In genomic region chr22:50567721-50568252, GRCh38 we compare ENCODE assay signal across 18 cellular contexts. TPM values are rescaled to one million over a fixed set of nuclear protein-coding genes. Genes with fewer than 3 reads are reported as not detected.
DNase-seq lines count a peak whose midpoint lies in the region; ATAC-seq and TF ChIP-seq lines count a peak whose summit lies in the region.
"Had no signal": no experiment of that assay in that cellular context is flagged by ENCODE, and none has a peak within 500 bp of the region (broad histone marks: within the 10 kb centered on the region; RNA-seq: fewer than 3 reads in every experiment).

No MANE protein-coding gene starts in this region.

- no peak overlapping the region for H3K4me3 Mint-ChIP-seq in WTC11
- H3K4me3 Mint-ChIP-seq: CD4-positive, alpha-beta memory T cell had no signal

- TF ChIP-seq POLR2A in sigmoid colon (IDR thresholded peaks at IDR 0.05): no peak

- no peak overlapping the region for H3K27ac ChIP-seq in sigmoid colon
- no peak overlapping the region for H3K27ac ChIP-seq in A673 (ENCODE audit: low read depth, low read length, poor library complexity, severe bottlenecking)
- H3K27ac ChIP-seq: C4-2B, HL-60 had no signal

- H3K27ac Mint-ChIP-seq in WTC11: no peak overlapping the region
- H3K27ac Mint-ChIP-seq: CD4-positive, alpha-beta memory T cell had no signal

- POLR2A ChIA-PET in WTC11 (lab: Charles Lee): no interaction called here
- POLR2A ChIA-PET in A673 (lab: Charles Lee; ENCODE audit: low non-redundant PET): no interaction called here

- ATAC-seq in WTC11 (no peak), GM18517 (IDR thresholded peaks at IDR 0.05; ENCODE audit: unreplicated experiment) (no peak)

- 87 to 92% methylated on average over 7 of the region's 7 CpGs for WGBS in sigmoid colon, 2 donors

- no TSS peak for BruUV-seq in A673 (replicated peaks; lab: Mats Ljungman, UMichigan)

- no peaks in the 10 kb centered on the region for H3K9me3 ChIP-seq in sigmoid colon
- H3K9me3 ChIP-seq in A673 (ENCODE audit: low read depth, low read length, poor library complexity, severe bottlenecking): no peaks in the 10 kb centered on the region
- H3K9me3 ChIP-seq: BE2C had no signal

- H3K4me3 ChIP-seq in H7 (ENCODE audit: insufficient read depth, low read depth, low read length) (no peak overlapping the region), sigmoid colon (no peak overlapping the region), A673 (ENCODE audit: low read depth, low read length, poor library complexity, severe bottlenecking) (no peak overlapping the region)

- H3K36me3 ChIP-seq in H7 (replicated peaks; ENCODE audit: control insufficient read depth, insufficient read depth, low read length) (no peaks in the 10 kb centered on the region; the same call in 1 of the 2 replicates), sigmoid colon (peaks cover 0 to 29% (median 0%) of the 10 kb centered on the region in 4 donors), A673 (ENCODE audit: insufficient read depth, low read length, poor library complexity, severe bottlenecking) (peaks cover 12% of the 10 kb centered on the region)

- CTCF ChIA-PET in WTC11 (lab: Charles Lee): no interaction called here
- CTCF ChIA-PET in A673 (lab: Charles Lee): no interaction called here

- peaks cover 14% of the 10 kb centered on the region for H3K27me3 Mint-ChIP-seq in WTC11 (ENCODE audit: low read depth)

- H3K36me3 Mint-ChIP-seq in WTC11: peaks cover 30% of the 10 kb centered on the region

- TF ChIP-seq CTCF in WTC11 (IDR thresholded peaks at IDR 0.05): no peak
- no peak for TF ChIP-seq CTCF in sigmoid colon (IDR thresholded peaks at IDR 0.05)
- no peak for TF ChIP-seq CTCF in A673 (conservative IDR thresholded peaks at IDR 0.05; ENCODE audit: low read depth, low read length)

- H3K27me3 ChIP-seq in H7 (ENCODE audit: control insufficient read depth, insufficient read depth, low read length) (peaks cover 17% of the 10 kb centered on the region), sigmoid colon (no peaks in the 10 kb centered on the region), A673 (replicated peaks; ENCODE audit: insufficient read depth, low read depth, low read length, poor library complexity) (no peaks in the 10 kb centered on the region)

- TF ChIP-seq EP300 in sigmoid colon (IDR thresholded peaks at IDR 0.05): no peak

- H3K9me3 Mint-ChIP-seq in WTC11: no peaks in the 10 kb centered on the region
- H3K9me3 Mint-ChIP-seq: CD4-positive, alpha-beta memory T cell had no signal

- peaks cover 0 to 11% (median 8%) of the 10 kb centered on the region in 4 donors for H3K4me1 ChIP-seq in sigmoid colon
- H3K4me1 ChIP-seq in A673 (ENCODE audit: insufficient read depth, low read length, poor library complexity, severe bottlenecking): no peaks in the 10 kb centered on the region
- H3K4me1 ChIP-seq: BE2C had no signal

- peak; percentile 39 for DNase-seq in activated effector memory CD4-positive, alpha-beta T cell treated with anti-CD3 and anti-CD28 coated beads, Interleukin-2, amount 50 U/mL, for 16 hours
- no peak for DNase-seq in activated effector memory CD4-positive, alpha-beta T cell treated with Interleukin-2 at 50 U/mL for 16 hours
- DNase-seq in H7: peak; percentile 22
- DNase-seq in WTC11 (ENCODE audit: low spot score): no peak
- DNase-seq in sigmoid colon: peak; percentile 46
- DNase-seq in A673 (ENCODE audit: low spot score): no peak
- DNase-seq in cortex of kidney (lab: John Stamatoyannopoulos, UW): no peak
- DNase-seq: BE2C; CD4-positive, alpha-beta memory T cell; DMS153; DMS79 treated with DMSO at 0.1 percent for 48 hours; EL; HCEC 1CT had no signal

- peaks cover 6% of the 10 kb centered on the region for H3K4me1 Mint-ChIP-seq in WTC11

- intact Hi-C loops in sigmoid colon (cut with DNase I): no loop called here
- intact Hi-C loops in A673 (cut with micrococcal nuclease; ENCODE audit: unreplicated experiment): no loop called here

TF ChIP-seq in WTC11, 78 proteins besides CTCF, POLR2A, EP300 and RAD21:
- TF ChIP-seq ZNF121 (CRISPR knock-in tag; IDR thresholded peaks at IDR 0.05): 0 out of 2 replicates have a peak, but pooled peaks have one; percentile 10
- no peak for TF ChIP-seq ZNF396 (CRISPR knock-in tag; IDR thresholded peaks at IDR 0.05; ENCODE audit: borderline replicate concordance)

RNA-seq across cellular contexts. Expression of gene SYCE3, which starts 5.1 kb away (rescaled TPM):
- not detected in 2 replicates for total RNA-seq in H7 (2014; rRNA removed; shearing (Covaris generic))
- total RNA-seq in WTC11 (2021) (0.46 to 0.89 TPM (median 0.85 TPM) in 3 replicates), sigmoid colon (not detected), A673 (2021) (not detected in 2 replicates)
- polyA plus RNA-seq in sigmoid colon: not detected
- total RNA-seq: CD4-positive, alpha-beta memory T cell; H1 had no signal
- polyA plus RNA-seq: AG04450 had no signal

RNA-seq across cellular contexts. Expression of gene CPT1B, which starts 10.4 kb away (rescaled TPM):
- 24.0 and 27.6 TPM in 2 replicates for total RNA-seq in H7 (2014; rRNA removed; shearing (Covaris generic))
- total RNA-seq in WTC11 (2021) (33.7 to 47.8 TPM (median 47.4 TPM) in 3 replicates), sigmoid colon (10 to 100 TPM in 1 of 4 donors, 1 to 10 TPM in 3; 1.4 to 10.2 (median 6.1) TPM), A673 (2021) (19.2 and 28.3 TPM in 2 replicates)
- polyA plus RNA-seq in sigmoid colon: 10 to 100 TPM in 1 of 3 donors, 1 to 10 TPM in 2; 3.2 to 22.6 (median 4.2) TPM

RNA-seq across cellular contexts. Expression of gene CHKB, which starts 14.9 kb away (rescaled TPM):
- total RNA-seq in H7 (2014; rRNA removed; shearing (Covaris generic)): 42.1 and 54.5 TPM in 2 replicates
- total RNA-seq in WTC11 (2021) (75.4 to 80.0 TPM (median 76.1 TPM) in 3 replicates), sigmoid colon (10 to 100 TPM; 22.0 to 55.1 (median 39.2) TPM), A673 (2021) (47.6 and 51.4 TPM in 2 replicates)
- 10 to 100 TPM; 24.7 to 90.0 (median 37.8) TPM for polyA plus RNA-seq in sigmoid colon

RNA-seq across cellular contexts. Expression of gene KLHDC7B, which starts 22.1 kb away (rescaled TPM):
- total RNA-seq in H7 (2014; rRNA removed; shearing (Covaris generic)): not detected in 2 replicates
- total RNA-seq in WTC11 (2021) (not detected in 3 replicates), sigmoid colon (not detected), A673 (2021) (1.4 and 1.6 TPM in 2 replicates)
- polyA plus RNA-seq in sigmoid colon: 1 to 10 TPM in 1 of 3 donors, not detected in 2; 2.0 TPM
- total RNA-seq: H1 had no signal
- polyA plus RNA-seq: H1 had no signal

RNA-seq across cellular contexts. Expression of gene MAPK8IP2, which starts 32.8 kb away (rescaled TPM):
- total RNA-seq in H7 (2014; rRNA removed; shearing (Covaris generic)): 1.7 and 3.4 TPM in 2 replicates
- total RNA-seq in WTC11 (2021) (1.8 to 4.9 TPM (median 1.9 TPM) in 3 replicates), sigmoid colon (1 to 10 TPM in 3 of 4 donors, under 1 TPM in 1; 0.66 to 2.9 (median 2.0) TPM), A673 (2021) (7.8 and 11.5 TPM in 2 replicates)
- polyA plus RNA-seq in sigmoid colon: 1 to 10 TPM in 1 of 3 donors, under 1 TPM in 2; under 0.01 to 1.9 (median 0.23) TPM
- polyA plus RNA-seq: CD4-positive, alpha-beta memory T cell had no signal

Comparison
In these comparisons a context has a peak if more than half of its experiments do, and no peak if none do; other contexts are left out.
1. DNase-seq: peak in activated effector memory CD4-positive, alpha-beta T cell treated with anti-CD3 and anti-CD28 coated beads, Interleukin-2, amount 50 U/mL, for 16 hours (single experiment), H7 (single experiment) and sigmoid colon (single experiment); none in activated effector memory CD4-positive, alpha-beta T cell treated with Interleukin-2 at 50 U/mL for 16 hours (single experiment), WTC11 (single experiment), A673 (single experiment) and cortex of kidney (single experiment).